Comparison of ENCODE assay signal across 34 cellular contexts in the genomic region with DNA sequence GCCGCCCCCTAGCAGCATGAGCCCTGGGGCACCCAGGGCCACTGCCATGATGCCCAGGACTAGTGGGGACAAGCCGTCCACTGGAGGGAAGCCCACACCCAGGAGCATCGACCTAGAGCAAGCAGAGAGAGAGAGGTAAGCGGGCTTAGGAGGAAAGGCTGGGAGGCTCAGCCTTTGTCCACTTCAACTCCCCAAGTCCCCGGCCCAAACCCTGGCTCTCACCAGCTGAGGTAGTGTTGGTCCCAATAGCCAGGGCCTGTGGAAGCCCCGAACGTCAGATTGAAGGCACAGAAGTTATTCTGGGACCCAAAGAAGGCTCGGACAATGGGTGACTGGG. TPM values are rescaled to one million over a fixed set of nuclear protein-coding genes. Genes with fewer than 3 reads are reported as not detected.
DNase-seq lines count a peak whose midpoint lies in the region; ATAC-seq and TF ChIP-seq lines count a peak whose summit lies in the region.
"Had no signal": no experiment of that assay in that cellular context is flagged by ENCODE, and none has a peak within 500 bp of the region (broad histone marks: within the 10 kb centered on the region; RNA-seq: fewer than 3 reads in every experiment).

No MANE protein-coding gene starts in this region.

- DNase-seq in activated T-cell treated with anti-CD3 and anti-CD28 coated beads, Interleukin-2, amount 50 U/mL, for 24 hours: no peak
- no peak for DNase-seq in activated T-cell treated with anti-CD3 and anti-CD28 coated beads, Interleukin-2, amount 50 U/mL, for 72 hours
- DNase-seq in naive thymus-derived CD8-positive, alpha-beta T cell: no peak
- DNase-seq in AG08395 (ENCODE audit: low spot score): no peak
- DNase-seq: activated B cell treated with CpG ODN at 0.5 μM for 24 hours; activated naive CD8-positive, alpha-beta T cell treated with anti-CD3 and anti-CD28 coated beads for 36 hours; effector memory CD4-positive, alpha-beta T cell; glutamatergic neuron; KBM-7; left lung; mesenchymal stem cell; NCI-H1105; NCI-H187 treated with DMSO at 0.1 percent for 48 hours; NCI-H2171 treated with DMSO at 0.1 percent for 48 hours; NCI-H510A treated with DMSO at 0.1 percent for 48 hours; nucleus accumbens; RPMI8226; stimulated activated CD4-positive, alpha-beta T cell treated with anti-CD3 and anti-CD28 coated beads, Interleukin-15, amount 100 ng/mL, for 24 hours; stimulated activated CD4-positive, alpha-beta T cell treated with anti-CD3 and anti-CD28 coated beads, Interleukin-4, amount 100 ng/mL, for 4 hours had no signal

- POLR2A ChIA-PET in naive thymus-derived CD8-positive, alpha-beta T cell (lab: Charles Lee): interaction anchor here (3.4 kb wide), 1 partner anchor 10 kb away, joined by 21 read pairs; a partner anchor contains a TSS

- peak overlapping the region; percentile 69 for H3K27ac Mint-ChIP-seq in activated T-cell treated with anti-CD3 and anti-CD28 coated beads, Interleukin-2, amount 50 U/mL, for 24 hours
- no peak overlapping the region for H3K27ac Mint-ChIP-seq in activated T-cell treated with anti-CD3 and anti-CD28 coated beads, Interleukin-2, amount 50 U/mL, for 72 hours
- H3K27ac Mint-ChIP-seq in naive thymus-derived CD8-positive, alpha-beta T cell: peak overlapping the region in 6 of 10 donors; percentile 37 to 89 (median 62)
- peak overlapping the region; percentile 36 for H3K27ac Mint-ChIP-seq in stimulated activated memory B cell treated with anti-CD40 and anti-IgM and Interleukin-4, amounts not matched to agents 10 μg/mL and 1 μg/mL and 100 μg/mL, for 72 hours
- H3K27ac Mint-ChIP-seq: activated B cell treated with CpG ODN at 0.5 μM for 24 hours; activated naive CD8-positive, alpha-beta T cell treated with anti-CD3 and anti-CD28 coated beads for 36 hours; activated T-helper 1 cell treated with anti-CD3 and anti-CD28 coated beads, Interleukin-12 subunit alpha, Interleukin-12 subunit beta, Interleukin-2, Interleukin-4 antibody, amounts not matched to agents 30 ng/mL and 10 ng/mL and 1 ng/mL, durations not matched to agents 14 hours and 24 hours and 36 hours; GM23338 had no signal

- H3K27ac ChIP-seq in VCaP: peak overlapping the region; percentile 92
- H3K27ac ChIP-seq: coronary artery, left lung, SJSA1 had no signal

- H3K36me3 Mint-ChIP-seq in activated T-cell treated with anti-CD3 and anti-CD28 coated beads, Interleukin-2, amount 50 U/mL, for 24 hours (ENCODE audit: low read depth): peaks cover 37% of the 10 kb centered on the region
- peaks cover 2 to 6% of the 10 kb centered on the region in 2 donors for H3K36me3 Mint-ChIP-seq in activated T-cell treated with anti-CD3 and anti-CD28 coated beads, Interleukin-2, amount 50 U/mL, for 72 hours (ENCODE audit: insufficient read depth in 2 of 2)
- H3K36me3 Mint-ChIP-seq in naive thymus-derived CD8-positive, alpha-beta T cell: peaks cover 0 to 15% (median 0%) of the 10 kb centered on the region in 3 donors
- H3K36me3 Mint-ChIP-seq in stimulated activated memory B cell treated with anti-CD40 and anti-IgM and Interleukin-4, amounts not matched to agents 10 μg/mL and 1 μg/mL and 100 μg/mL, for 72 hours: peaks cover 27% of the 10 kb centered on the region

- H3K27me3 Mint-ChIP-seq in activated T-cell treated with anti-CD3 and anti-CD28 coated beads, Interleukin-2, amount 50 U/mL, for 24 hours: no peaks in the 10 kb centered on the region
- no peaks in the 10 kb centered on the region for H3K27me3 Mint-ChIP-seq in activated T-cell treated with anti-CD3 and anti-CD28 coated beads, Interleukin-2, amount 50 U/mL, for 72 hours (ENCODE audit: low read depth)
- no peaks in the 10 kb centered on the region for H3K27me3 Mint-ChIP-seq in naive thymus-derived CD8-positive, alpha-beta T cell
- no peaks in the 10 kb centered on the region for H3K27me3 Mint-ChIP-seq in stimulated activated memory B cell treated with anti-CD40 and anti-IgM and Interleukin-4, amounts not matched to agents 10 μg/mL and 1 μg/mL and 100 μg/mL, for 72 hours
- H3K27me3 Mint-ChIP-seq: activated B cell treated with CpG ODN at 0.5 μM for 24 hours; activated naive CD8-positive, alpha-beta T cell treated with anti-CD3 and anti-CD28 coated beads for 36 hours had no signal

- peaks cover 21% of the 10 kb centered on the region for H3K4me1 Mint-ChIP-seq in activated T-cell treated with anti-CD3 and anti-CD28 coated beads, Interleukin-2, amount 50 U/mL, for 24 hours (ENCODE audit: low read depth)
- H3K4me1 Mint-ChIP-seq in activated T-cell treated with anti-CD3 and anti-CD28 coated beads, Interleukin-2, amount 50 U/mL, for 72 hours (ENCODE audit: low read depth): peaks cover 25% of the 10 kb centered on the region
- H3K4me1 Mint-ChIP-seq in naive thymus-derived CD8-positive, alpha-beta T cell: peaks cover 14 to 23% (median 19%) of the 10 kb centered on the region in 4 donors
- H3K4me1 Mint-ChIP-seq in stimulated activated memory B cell treated with anti-CD40 and anti-IgM and Interleukin-4, amounts not matched to agents 10 μg/mL and 1 μg/mL and 100 μg/mL, for 72 hours: peaks cover 36% of the 10 kb centered on the region

- TF ChIP-seq CTCF in VCaP (conservative IDR thresholded peaks at IDR 0.05): no peak

- no peak overlapping the region for H3K4me3 Mint-ChIP-seq in activated T-cell treated with anti-CD3 and anti-CD28 coated beads, Interleukin-2, amount 50 U/mL, for 24 hours
- H3K4me3 Mint-ChIP-seq in activated T-cell treated with anti-CD3 and anti-CD28 coated beads, Interleukin-2, amount 50 U/mL, for 72 hours: no peak overlapping the region
- peak overlapping the region in 5 of 10 donors; percentile 24 to 57 (median 45) for H3K4me3 Mint-ChIP-seq in naive thymus-derived CD8-positive, alpha-beta T cell
- H3K4me3 Mint-ChIP-seq in stimulated activated memory B cell treated with anti-CD40 and anti-IgM and Interleukin-4, amounts not matched to agents 10 μg/mL and 1 μg/mL and 100 μg/mL, for 72 hours: no peak overlapping the region
- H3K4me3 Mint-ChIP-seq: activated B cell treated with CpG ODN at 0.5 μM for 24 hours; activated naive CD8-positive, alpha-beta T cell treated with anti-CD3 and anti-CD28 coated beads for 36 hours; activated T-helper 1 cell treated with anti-CD3 and anti-CD28 coated beads, Interleukin-12 subunit alpha, Interleukin-12 subunit beta, Interleukin-2, Interleukin-4 antibody, amounts not matched to agents 30 ng/mL and 10 ng/mL and 1 ng/mL, durations not matched to agents 14 hours and 24 hours and 36 hours; GM23338 had no signal

- H3K9me3 Mint-ChIP-seq in activated T-cell treated with anti-CD3 and anti-CD28 coated beads, Interleukin-2, amount 50 U/mL, for 24 hours: no peaks in the 10 kb centered on the region
- no peaks in the 10 kb centered on the region for H3K9me3 Mint-ChIP-seq in activated T-cell treated with anti-CD3 and anti-CD28 coated beads, Interleukin-2, amount 50 U/mL, for 72 hours
- H3K9me3 Mint-ChIP-seq in naive thymus-derived CD8-positive, alpha-beta T cell: no peaks in the 10 kb centered on the region
- no peaks in the 10 kb centered on the region for H3K9me3 Mint-ChIP-seq in stimulated activated memory B cell treated with anti-CD40 and anti-IgM and Interleukin-4, amounts not matched to agents 10 μg/mL and 1 μg/mL and 100 μg/mL, for 72 hours
- H3K9me3 Mint-ChIP-seq: activated B cell treated with CpG ODN at 0.5 μM for 24 hours; activated naive CD8-positive, alpha-beta T cell treated with anti-CD3 and anti-CD28 coated beads for 36 hours; activated T-helper 1 cell treated with anti-CD3 and anti-CD28 coated beads, Interleukin-12 subunit alpha, Interleukin-12 subunit beta, Interleukin-2, Interleukin-4 antibody, amounts not matched to agents 30 ng/mL and 10 ng/mL and 1 ng/mL, durations not matched to agents 14 hours and 24 hours and 36 hours; GM23338 had no signal

- no peak for ATAC-seq in activated T-cell treated with anti-CD3 and anti-CD28 coated beads, Interleukin-2, amount 50 U/mL, for 72 hours (replicated peaks in 1 of 2)
- ATAC-seq in naive thymus-derived CD8-positive, alpha-beta T cell: no peak
- no peak for ATAC-seq in stimulated activated memory B cell treated with anti-CD40 and anti-IgM and Interleukin-4, amounts not matched to agents 10 μg/mL and 1 μg/mL and 100 μg/mL, for 72 hours
- ATAC-seq in GM21737 (IDR thresholded peaks at IDR 0.05; ENCODE audit: unreplicated experiment) (no peak), GM19463 (IDR thresholded peaks at IDR 0.05; ENCODE audit: unreplicated experiment) (no peak)
- ATAC-seq: GM23338, left lung had no signal

RNA-seq across cellular contexts. Expression of a gene that starts 2.4 kb away (rescaled TPM):
- 10 to 100 TPM; 14.9 to 19.0 TPM for total RNA-seq in activated T-cell treated with anti-CD3 and anti-CD28 coated beads, Interleukin-2, amount 50 U/mL, for 72 hours
- total RNA-seq in naive thymus-derived CD8-positive, alpha-beta T cell: 10 to 100 TPM; 22.1 to 23.3 TPM
- 10 to 100 TPM; 12.1 to 22.2 (median 17.3) TPM for polyA plus RNA-seq in naive thymus-derived CD8-positive, alpha-beta T cell

RNA-seq across cellular contexts. Expression of a gene that starts 6.0 kb away (rescaled TPM):
- total RNA-seq in activated T-cell treated with anti-CD3 and anti-CD28 coated beads, Interleukin-2, amount 50 U/mL, for 72 hours: under 1 TPM; 0.65 to 0.91 TPM
- under 1 TPM in 1 of 2 experiments, not detected in 1; 0.78 TPM for total RNA-seq in naive thymus-derived CD8-positive, alpha-beta T cell
- polyA plus RNA-seq in naive thymus-derived CD8-positive, alpha-beta T cell: not detected
- total RNA-seq: A172; activated B cell treated with CpG ODN at 0.5 μM for 24 hours; activated naive CD8-positive, alpha-beta T cell treated with anti-CD3 and anti-CD28 coated beads for 36 hours; activated T-helper 1 cell treated with anti-CD3 and anti-CD28 coated beads, Interleukin-12 subunit alpha, Interleukin-12 subunit beta, Interleukin-2, Interleukin-4 antibody, amounts not matched to agents 30 ng/mL and 10 ng/mL and 1 ng/mL, durations not matched to agents 14 hours and 24 hours and 36 hours; ascending aorta; Daoy; epithelial cell of proximal tubule; fibroblast of villous mesenchyme; GM23338; left lung; M059J; SJSA1; ureter had no signal
- polyA plus RNA-seq: GM23338 had no signal

RNA-seq across cellular contexts. Expression of a gene that starts 8.9 kb away (rescaled TPM):
- total RNA-seq in activated T-cell treated with anti-CD3 and anti-CD28 coated beads, Interleukin-2, amount 50 U/mL, for 72 hours: 10 to 100 TPM; 18.7 to 23.9 TPM
- total RNA-seq in naive thymus-derived CD8-positive, alpha-beta T cell: 10 to 100 TPM; 15.0 to 15.6 TPM
- 1 to 10 TPM; 2.5 to 9.6 (median 4.8) TPM for polyA plus RNA-seq in naive thymus-derived CD8-positive, alpha-beta T cell
- total RNA-seq: ascending aorta had no signal

RNA-seq across cellular contexts. Expression of a gene that starts 10.4 kb away (rescaled TPM):
- total RNA-seq in activated T-cell treated with anti-CD3 and anti-CD28 coated beads, Interleukin-2, amount 50 U/mL, for 72 hours: 10 to 100 TPM; 77.0 to 79.7 TPM
- total RNA-seq in naive thymus-derived CD8-positive, alpha-beta T cell: 10 to 100 TPM; 66.7 to 68.9 TPM
- polyA plus RNA-seq in naive thymus-derived CD8-positive, alpha-beta T cell: 10 to 100 TPM in 2 of 3 donors, 1 to 10 TPM in 1; 9.5 to 28.4 (median 11.1) TPM

RNA-seq across cellular contexts. Expression of a gene that starts 45.0 kb away (rescaled TPM):
- total RNA-seq in activated T-cell treated with anti-CD3 and anti-CD28 coated beads, Interleukin-2, amount 50 U/mL, for 72 hours: 100 to 1,000 TPM; 183 to 221 TPM
- 100 to 1,000 TPM; 142 to 154 TPM for total RNA-seq in naive thymus-derived CD8-positive, alpha-beta T cell
- 100 to 1,000 TPM; 232 to 270 (median 263) TPM for polyA plus RNA-seq in naive thymus-derived CD8-positive, alpha-beta T cell
